8 cellular contexts compared by ENCODE assay signal in genomic region chr12:6367065-6367968, GRCh38. TPM values are rescaled to one million over a fixed set of nuclear protein-coding genes. Genes with fewer than 3 reads are reported as not detected.
DNase-seq lines count a peak whose midpoint lies in the region; ATAC-seq and TF ChIP-seq lines count a peak whose summit lies in the region.

No MANE protein-coding gene starts in this region.

- 61% methylated on average over 11 of the region's 11 CpGs for WGBS in thymus

- no peak for ATAC-seq in GM19452 (IDR thresholded peaks at IDR 0.05; ENCODE audit: unreplicated experiment)

- peaks cover 11% of the 10 kb centered on the region for H3K4me1 ChIP-seq in thymus (ENCODE audit: control insufficient read depth, insufficient read depth, low read length)

- H3K27me3 ChIP-seq in thymus (ENCODE audit: control insufficient read depth, insufficient read depth): no peaks in the 10 kb centered on the region

- no peaks in the 10 kb centered on the region for H3K36me3 ChIP-seq in thymus (ENCODE audit: control insufficient read depth, insufficient read depth)

- TF ChIP-seq CTCF in fibroblast of villous mesenchyme (IDR thresholded peaks at IDR 0.05; ENCODE audit: insufficient read depth, low read depth, low read length): peak; percentile 35

- DNase-seq in stimulated activated CD4-positive, alpha-beta T cell treated with anti-CD3 and anti-CD28 coated beads, Interleukin-4, amount 100 ng/mL, for 24 hours: peak; percentile 42
- DNase-seq in stimulated activated CD4-positive, alpha-beta T cell treated with anti-CD3 and anti-CD28 coated beads, Interleukin-12 subunit alpha, Interleukin-12 subunit beta, amount 100 ng/mL, for 4 hours: no peak
- peak; percentile 42 for DNase-seq in HT1080 (ENCODE audit: low read depth)
- DNase-seq in UCSD-AML1 (lab: John Stamatoyannopoulos, UW; ENCODE audit: unreplicated experiment): peak; percentile 56
- DNase-seq in fibroblast of villous mesenchyme (ENCODE audit: low read depth): peak; percentile 69
- no peak for DNase-seq in D341Med (ENCODE audit: low spot score)

- peak overlapping the region; percentile 2 for H3K27ac ChIP-seq in thymus (ENCODE audit: low read depth)

- H3K4me3 ChIP-seq in fibroblast of villous mesenchyme (ENCODE audit: low read depth, low read length) (no peak overlapping the region), thymus (ENCODE audit: low read length) (no peak overlapping the region)

- H3K9me3 ChIP-seq in thymus (ENCODE audit: control insufficient read depth): no peaks in the 10 kb centered on the region

RNA-seq across cellular contexts. Expression of gene SCNN1A, which starts 8.0 kb away (rescaled TPM):
- 0.11 and 1.8 TPM in 2 replicates for total RNA-seq in HT1080 (2014; rRNA removed; shearing (Covaris generic))
- polyA plus RNA-seq in HT1080 (2015; cell fraction: cytosol; rRNA removed): 1.5 and 2.2 TPM in 2 replicates
- 1.6 and 3.7 TPM in 2 replicates for polyA plus RNA-seq in HT1080 (2015; cell fraction: nucleus; rRNA removed)
- total RNA-seq in fibroblast of villous mesenchyme: under 0.01 and 0.32 TPM in 2 replicates
- polyA plus RNA-seq in thymus: 28.9 TPM

RNA-seq across cellular contexts. Expression of gene LTBR, which starts 16.6 kb away (rescaled TPM):
- 84.7 and 105 TPM in 2 replicates for total RNA-seq in HT1080 (2014; rRNA removed; shearing (Covaris generic))
- polyA plus RNA-seq in HT1080 (2015; cell fraction: cytosol; rRNA removed): 138 and 153 TPM in 2 replicates
- 185 and 188 TPM in 2 replicates for polyA plus RNA-seq in HT1080 (2015; cell fraction: nucleus; rRNA removed)
- 61.3 and 69.6 TPM in 2 replicates for total RNA-seq in fibroblast of villous mesenchyme
- polyA plus RNA-seq in thymus: 33.3 TPM

RNA-seq across cellular contexts. Expression of gene TNFRSF1A, which starts 25.4 kb away (rescaled TPM):
- total RNA-seq in HT1080 (2014; rRNA removed; shearing (Covaris generic)): 124 and 209 TPM in 2 replicates
- polyA plus RNA-seq in HT1080 (2015; cell fraction: cytosol; rRNA removed): 228 and 247 TPM in 2 replicates
- polyA plus RNA-seq in HT1080 (2015; cell fraction: nucleus; rRNA removed): 219 and 235 TPM in 2 replicates
- 125 and 174 TPM in 2 replicates for total RNA-seq in fibroblast of villous mesenchyme
- 61.6 TPM for polyA plus RNA-seq in thymus

RNA-seq across cellular contexts. Expression of gene PLEKHG6, which starts 56.8 kb away (rescaled TPM):
- total RNA-seq in HT1080 (2014; rRNA removed; shearing (Covaris generic)): 0.07 TPM in 1 of 2 replicates, not detected in the other
- polyA plus RNA-seq in HT1080 (2015; cell fraction: cytosol; rRNA removed): not detected in 2 replicates
- not detected in 2 replicates for polyA plus RNA-seq in HT1080 (2015; cell fraction: nucleus; rRNA removed)
- under 0.01 TPM in 1 of 2 replicates, not detected in the other for total RNA-seq in fibroblast of villous mesenchyme
- polyA plus RNA-seq in thymus: 7.5 TPM

Comparison
In these comparisons a context has a peak if more than half of its experiments do, and no peak if none do; other contexts are left out.
1. DNase-seq: peak in stimulated activated CD4-positive, alpha-beta T cell treated with anti-CD3 and anti-CD28 coated beads, Interleukin-4, amount 100 ng/mL, for 24 hours (single experiment), HT1080 (single experiment), UCSD-AML1 (single experiment) and fibroblast of villous mesenchyme (single experiment); none in stimulated activated CD4-positive, alpha-beta T cell treated with anti-CD3 and anti-CD28 coated beads, Interleukin-12 subunit alpha, Interleukin-12 subunit beta, amount 100 ng/mL, for 4 hours (single experiment) and D341Med (single experiment).